23 cellular contexts compared by ENCODE assay signal in genomic region chr3:47581835-47582234, GRCh38. TPM values are rescaled to one million over a fixed set of nuclear protein-coding genes. Genes with fewer than 3 reads are reported as not detected.
"Had no signal": no experiment of that assay in that cellular context is flagged by ENCODE, and none has a peak within 500 bp of the region (broad histone marks: within the 10 kb centered on the region; RNA-seq: fewer than 3 reads in every experiment).

No MANE protein-coding gene starts in this region.

- H3K9me3 ChIP-seq: heart left ventricle, mucosa of descending colon, pancreas, spleen, testis, tibial nerve had no signal

- H3K4me2 ChIP-seq: neural progenitor cell had no signal

- H3K27ac ChIP-seq: dorsolateral prefrontal cortex, heart left ventricle, neural progenitor cell, pancreas, spleen, testis, tibial nerve had no signal

- H3K27me3 ChIP-seq: dorsolateral prefrontal cortex, testis had no signal

- H3K9me3 Mint-ChIP-seq: naive thymus-derived CD8-positive, alpha-beta T cell; neural progenitor cell; stimulated activated memory B cell treated with anti-CD40 and anti-IgM and Interleukin-4, amounts not matched to agents 10 μg/mL and 1 μg/mL and 100 μg/mL, for 72 hours; stimulated activated naive CD8-positive, alpha-beta T cell treated with anti-CD3 and anti-CD28 coated beads, Interleukin-15, amount 100 ng/mL, for 72 hours had no signal

- H3K27ac Mint-ChIP-seq: stimulated activated memory B cell treated with anti-CD40 and anti-IgM and Interleukin-4, amounts not matched to agents 10 μg/mL and 1 μg/mL and 100 μg/mL, for 72 hours had no signal

- H3K4me3 ChIP-seq: dorsolateral prefrontal cortex, heart left ventricle, mucosa of descending colon, neural progenitor cell, pancreas, spleen, testis, tibial nerve had no signal

- H3K4me1 Mint-ChIP-seq: stimulated activated memory B cell treated with anti-CD40 and anti-IgM and Interleukin-4, amounts not matched to agents 10 μg/mL and 1 μg/mL and 100 μg/mL, for 72 hours; stimulated activated naive CD8-positive, alpha-beta T cell treated with anti-CD3 and anti-CD28 coated beads, Interleukin-15, amount 100 ng/mL, for 72 hours had no signal

- H2AFZ ChIP-seq: neural progenitor cell had no signal

- H3K36me3 ChIP-seq: neural progenitor cell had no signal

- DNase-seq: cortex of kidney; dorsolateral prefrontal cortex; effector CD8-positive, alpha-beta T cell; heart left ventricle; hippocampal formation; kidney glomerular epithelial cell; naive thymus-derived CD8-positive, alpha-beta T cell; occipital lobe; right cardiac atrium; spleen; stimulated activated CD4-positive, alpha-beta T cell treated with anti-CD3 and anti-CD28 coated beads, Interleukin-15, amount 100 ng/mL, for 24 hours; stimulated activated CD4-positive, alpha-beta T cell treated with anti-CD3 and anti-CD28 coated beads, Interleukin-1b, Interleukin-23, amount 100 ng/mL, for 48 hours; stimulated activated CD4-positive, alpha-beta T cell treated with anti-CD3 and anti-CD28 coated beads, Interleukin-4, amount 100 ng/mL, for 24 hours; stimulated activated naive CD8-positive, alpha-beta T cell treated with anti-CD3 and anti-CD28 coated beads, Interleukin-15, amount 100 ng/mL, for 72 hours; testis had no signal

- ATAC-seq: esophagus mucosa; heart left ventricle; mucosa of descending colon; naive thymus-derived CD8-positive, alpha-beta T cell; right cardiac atrium; stimulated activated memory B cell treated with anti-CD40 and anti-IgM and Interleukin-4, amounts not matched to agents 10 μg/mL and 1 μg/mL and 100 μg/mL, for 72 hours; stimulated activated naive CD8-positive, alpha-beta T cell treated with anti-CD3 and anti-CD28 coated beads, Interleukin-15, amount 100 ng/mL, for 72 hours had no signal

- H3K4me3 Mint-ChIP-seq: neural progenitor cell; stimulated activated memory B cell treated with anti-CD40 and anti-IgM and Interleukin-4, amounts not matched to agents 10 μg/mL and 1 μg/mL and 100 μg/mL, for 72 hours; stimulated activated naive CD8-positive, alpha-beta T cell treated with anti-CD3 and anti-CD28 coated beads, Interleukin-15, amount 100 ng/mL, for 72 hours had no signal

- H3K9ac ChIP-seq: neural progenitor cell had no signal

RNA-seq across cellular contexts. Expression of gene CSPG5, which starts 3.2 kb away (rescaled TPM):
- total RNA-seq: ureter had no signal
- polyA plus RNA-seq: fibroblast of lung had no signal
